In the genomic region with DNA sequence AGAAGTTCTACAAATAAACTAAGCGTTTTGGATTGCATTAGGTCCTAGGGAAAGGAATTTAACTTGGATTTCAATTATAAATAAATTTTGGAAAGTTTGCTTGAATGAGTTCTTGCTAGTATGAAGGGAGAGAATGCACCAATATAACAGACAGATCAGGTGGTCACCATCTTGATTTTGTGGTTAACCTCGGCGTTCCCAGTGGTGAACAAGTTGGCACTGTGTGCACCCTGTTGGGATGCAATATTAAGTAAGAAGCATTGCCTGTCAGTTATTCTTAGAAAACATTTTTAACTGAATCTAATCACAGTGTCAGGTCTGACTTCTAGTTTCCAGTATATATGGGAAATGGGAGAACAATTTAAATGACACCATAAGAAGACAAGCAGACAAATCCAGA, we compare ENCODE assay signal across 18 cellular contexts.
DNase-seq lines count a peak whose midpoint lies in the region; ATAC-seq and TF ChIP-seq lines count a peak whose summit lies in the region.
"Had no signal": no experiment of that assay in that cellular context is flagged by ENCODE, and none has a peak within 500 bp of the region (broad histone marks: within the 10 kb centered on the region; RNA-seq: fewer than 3 reads in every experiment).

No MANE protein-coding gene starts in this region.

- H3K9me3 ChIP-seq in transverse colon (no peaks in the 10 kb centered on the region), body of pancreas (no peaks in the 10 kb centered on the region), vagina (no peaks in the 10 kb centered on the region)
- H3K9me3 ChIP-seq: SJCRH30 had no signal

- CTCF ChIA-PET in activated CD8-positive, alpha-beta T cell treated with anti-CD3 and anti-CD28 coated beads, Interleukin-2, amount 10 ng/mL, durations not matched to agents 7 days and 5 days (lab: Charles Lee) = no interaction called here

- H3K4me1 ChIP-seq in transverse colon = no peaks in the 10 kb centered on the region
- no peaks in the 10 kb centered on the region for H3K4me1 ChIP-seq in body of pancreas
- H3K4me1 ChIP-seq in vagina = no peaks in the 10 kb centered on the region
- H3K4me1 ChIP-seq: SJCRH30 had no signal

- in situ Hi-C loops in transverse colon (cut with MboI; ENCODE audit: low pct_ligation_motif_present in 1 of 4, low pct_unique_long_range_greater_than_20kb in 1 of 4, low sequenced_read_pairs in 3 of 4) = no loop called here

- POLR2A ChIA-PET in activated CD8-positive, alpha-beta T cell treated with anti-CD3 and anti-CD28 coated beads, Interleukin-2, amount 10 ng/mL, durations not matched to agents 7 days and 5 days (lab: Charles Lee) = no interaction called here

- H3K9me3 Mint-ChIP-seq in activated CD8-positive, alpha-beta T cell treated with anti-CD3 and anti-CD28 coated beads, Interleukin-2, amount 10 ng/mL, durations not matched to agents 7 days and 5 days (ENCODE audit: insufficient read depth) = no peaks in the 10 kb centered on the region

- H3K36me3 ChIP-seq in transverse colon (no peaks in the 10 kb centered on the region), body of pancreas (replicated peaks in 1 of 2; ENCODE audit: insufficient read depth in 1 of 2, low read depth in 2 of 2) (no peaks in the 10 kb centered on the region), vagina (no peaks in the 10 kb centered on the region)
- H3K36me3 ChIP-seq: SJCRH30 had no signal

- H3K4me3 Mint-ChIP-seq in activated CD8-positive, alpha-beta T cell treated with anti-CD3 and anti-CD28 coated beads, Interleukin-2, amount 10 ng/mL, durations not matched to agents 7 days and 5 days = no peak overlapping the region
- H3K4me3 Mint-ChIP-seq: CD14-positive monocyte had no signal

- H3K4me3 ChIP-seq in transverse colon (no peak overlapping the region), body of pancreas (no peak overlapping the region), vagina (no peak overlapping the region)
- H3K4me3 ChIP-seq: SJCRH30 had no signal

- H3K4me1 Mint-ChIP-seq in activated CD8-positive, alpha-beta T cell treated with anti-CD3 and anti-CD28 coated beads, Interleukin-2, amount 10 ng/mL, durations not matched to agents 7 days and 5 days (ENCODE audit: low read depth) = no peaks in the 10 kb centered on the region
- H3K4me1 Mint-ChIP-seq: CD14-positive monocyte had no signal

- no peaks in the 10 kb centered on the region for H3K36me3 Mint-ChIP-seq in activated CD8-positive, alpha-beta T cell treated with anti-CD3 and anti-CD28 coated beads, Interleukin-2, amount 10 ng/mL, durations not matched to agents 7 days and 5 days (ENCODE audit: low read depth)
- H3K36me3 Mint-ChIP-seq: CD14-positive monocyte had no signal

- no peak for TF ChIP-seq CTCF in AG09319 (IDR thresholded peaks at IDR 0.05; ENCODE audit: low read depth, low read length)
- TF ChIP-seq CTCF in transverse colon (IDR thresholded peaks at IDR 0.05) = no peak
- TF ChIP-seq CTCF in body of pancreas (IDR thresholded peaks at IDR 0.05) = no peak
- no peak for TF ChIP-seq CTCF in vagina (IDR thresholded peaks at IDR 0.05)

- no peak for TF ChIP-seq POLR2A in transverse colon (IDR thresholded peaks at IDR 0.05)
- TF ChIP-seq POLR2A in body of pancreas (IDR thresholded peaks at IDR 0.05) = no peak
- no peak for TF ChIP-seq POLR2A in vagina (IDR thresholded peaks at IDR 0.05)

- no peaks in the 10 kb centered on the region for H3K27me3 Mint-ChIP-seq in activated CD8-positive, alpha-beta T cell treated with anti-CD3 and anti-CD28 coated beads, Interleukin-2, amount 10 ng/mL, durations not matched to agents 7 days and 5 days (ENCODE audit: low read depth)

- no peak for ATAC-seq in activated CD8-positive, alpha-beta T cell treated with anti-CD3 and anti-CD28 coated beads, Interleukin-2, amount 10 ng/mL, durations not matched to agents 7 days and 5 days
- ATAC-seq in body of pancreas = no peak

- no peak overlapping the region for H3K27ac Mint-ChIP-seq in activated CD8-positive, alpha-beta T cell treated with anti-CD3 and anti-CD28 coated beads, Interleukin-2, amount 10 ng/mL, durations not matched to agents 7 days and 5 days
- H3K27ac Mint-ChIP-seq: CD14-positive monocyte had no signal

- intact Hi-C loops in transverse colon (cut with DNase I; ENCODE audit: low total_unique reads) (no loop called here), body of pancreas (cut with DNase I) (no loop called here), vagina (cut with DNase I) (no loop called here)

- WGBS in transverse colon (ENCODE audit: low coverage in 1 of 2), 2 donors = 60 to 74% methylated on average over 1 to 3 of the region's 3 CpGs
- WGBS in body of pancreas, 2 donors = 85 to 89% methylated on average over 3 of the region's 3 CpGs

- peak; percentile 36 for DNase-seq in AG09319 (ENCODE audit: extremely low read depth, low read depth)
- DNase-seq in LHCN-M2 (ENCODE audit: low read depth) = peak; percentile 52
- peak; percentile 14 for DNase-seq in UCSD-AML1 (lab: John Stamatoyannopoulos, UW; ENCODE audit: unreplicated experiment)
- peak; percentile 44 for DNase-seq in fibroblast of peridontal ligament (ENCODE audit: extremely low read depth)
- no peak for DNase-seq in activated CD8-positive, alpha-beta T cell treated with anti-CD3 and anti-CD28 coated beads, Interleukin-2, amount 10 ng/mL, durations not matched to agents 7 days and 5 days
- DNase-seq in transverse colon = no peak
- DNase-seq in body of pancreas = no peak
- DNase-seq in vagina (ENCODE audit: extremely low spot score in 2 of 2) = no peak
- DNase-seq: 8988T, GDM1, Kasumi-1, MM.1S, NCI-H1092, NCI-H1436, NCI-H187 treated with DMSO at 0.1 percent for 48 hours, NCI-H2107, SJCRH30 had no signal

- H3K27me3 ChIP-seq in transverse colon (no peaks in the 10 kb centered on the region), body of pancreas (no peaks in the 10 kb centered on the region), vagina (no peaks in the 10 kb centered on the region)
- H3K27me3 ChIP-seq: SJCRH30 had no signal

- no peak overlapping the region for H3K27ac ChIP-seq in transverse colon
- H3K27ac ChIP-seq in body of pancreas = no peak overlapping the region
- no peak overlapping the region for H3K27ac ChIP-seq in vagina
- H3K27ac ChIP-seq: SJCRH30 had no signal

- no peak for TF ChIP-seq EP300 in transverse colon (IDR thresholded peaks at IDR 0.05; ENCODE audit: low read depth)

Comparison
In these comparisons a context has a peak if more than half of its experiments do, and no peak if none do; other contexts are left out.
1. DNase-seq: peak in AG09319 (single experiment), LHCN-M2 (single experiment), UCSD-AML1 (single experiment) and fibroblast of peridontal ligament (single experiment); none in activated CD8-positive, alpha-beta T cell treated with anti-CD3 and anti-CD28 coated beads, Interleukin-2, amount 10 ng/mL, durations not matched to agents 7 days and 5 days (single experiment), transverse colon (single experiment), body of pancreas (0 of 4) and vagina (0 of 2).